ENCODE assay signal across 8 cellular contexts in the genomic region with DNA sequence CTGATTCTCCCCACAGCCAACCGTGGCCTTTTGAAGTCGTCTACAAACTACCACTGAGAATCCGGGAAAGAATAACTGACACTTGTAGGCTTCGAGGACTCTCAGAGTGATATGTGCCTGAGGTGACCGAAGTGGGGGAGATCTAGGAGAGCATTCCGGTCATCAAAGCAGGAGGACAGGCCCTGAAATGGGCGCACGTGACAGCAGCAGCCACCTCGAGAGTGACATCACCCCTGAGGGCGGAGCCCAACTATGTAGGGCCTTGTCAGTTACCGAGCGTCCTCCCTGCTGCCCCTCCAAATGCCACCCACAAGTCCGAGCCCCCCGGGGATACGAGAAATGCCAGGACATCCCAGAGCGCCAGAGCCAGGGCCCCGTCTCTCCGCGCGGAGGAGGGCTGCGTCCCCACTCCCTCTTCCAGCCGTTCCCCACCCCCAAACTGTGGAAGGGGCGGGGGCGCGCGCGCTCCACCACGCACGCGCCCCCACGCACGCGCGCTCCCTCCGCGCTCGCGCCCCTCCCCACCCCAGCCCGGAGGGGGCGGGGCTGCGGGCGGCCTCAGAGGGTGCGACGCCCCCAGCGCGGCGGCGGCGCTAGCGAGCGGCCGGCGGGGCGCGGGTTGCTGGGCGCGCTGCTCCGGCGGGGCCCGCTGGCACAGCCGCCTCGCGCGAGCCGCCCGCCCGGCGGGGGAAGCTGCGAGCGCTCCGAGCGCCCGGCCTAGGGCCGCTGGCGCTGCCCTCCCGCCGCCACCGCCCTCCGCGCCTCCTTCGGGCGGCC. TPM values are rescaled to one million over a fixed set of nuclear protein-coding genes. Genes with fewer than 3 reads are reported as not detected.
DNase-seq lines count a peak whose midpoint lies in the region; ATAC-seq and TF ChIP-seq lines count a peak whose summit lies in the region.

Gene TANC2 (plus strand): TSS at position 587 of the 777 bp plus-strand sequence. CDS start 43,325 bp downstream, outside the sequence.

- peaks cover 15% of the 10 kb centered on the region for H3K4me1 ChIP-seq in HUES6 (ENCODE audit: control insufficient read depth, insufficient read depth, low read length)
- H3K4me1 ChIP-seq in PC-9 (replicated peaks; ENCODE audit: insufficient read depth): peaks cover 42% of the 10 kb centered on the region

- peak within 1 kb of the TSS; percentile 58 for H3K9ac ChIP-seq in HUES6 (ENCODE audit: low read length)

- H3K4me3 ChIP-seq in HUES6 (ENCODE audit: low read depth, low read length) (peak within 1 kb of the TSS; percentile 74), PC-9 (peak within 1 kb of the TSS; percentile 88)

- peak; percentile 86 for ATAC-seq in esophagus mucosa

- POLR2A ChIA-PET in PC-9 (lab: Charles Lee; ENCODE audit: unreplicated experiment): interaction anchor here (0.7 kb wide), 1 partner anchor 246 kb away, joined by 3 read pairs; no protein-coding TSS in a partner anchor

- peaks cover 19% of the 10 kb centered on the region for H4K20me1 ChIP-seq in PC-9 (ENCODE audit: insufficient read depth)

- H3K79me2 ChIP-seq in PC-9 (ENCODE audit: low read depth): peaks cover 44% of the 10 kb centered on the region

- H3K36me3 ChIP-seq in HUES6 (ENCODE audit: control insufficient read depth, insufficient read depth, low read length): no peaks in the 10 kb centered on the region
- peaks cover 10% of the 10 kb centered on the region; the same call in 1 of the 2 replicates for H3K36me3 ChIP-seq in PC-9 (ENCODE audit: low read depth)

- no peaks in the 10 kb centered on the region for H3K9me2 ChIP-seq in PC-9 (ENCODE audit: insufficient read depth)

- peak within 1 kb of the TSS; percentile 94 for H3K4me2 ChIP-seq in PC-9

- peak within 1 kb of the TSS; percentile 85 for H2AFZ ChIP-seq in PC-9

- intact Hi-C loops in PC-9 (cut with micrococcal nuclease; ENCODE audit: unreplicated experiment): loop anchor here (5.0 kb wide), 1 partner anchor 189 kb away; no protein-coding TSS in a partner anchor

- peaks cover 28% of the 10 kb centered on the region for H3K27me3 ChIP-seq in HUES6 (ENCODE audit: control insufficient read depth, insufficient read depth, low read length)
- H3K27me3 ChIP-seq in PC-9 (ENCODE audit: insufficient read depth, low read depth): no peaks in the 10 kb centered on the region

- DNase-seq in AG08395 (ENCODE audit: low spot score) (peak; percentile 94), GM19240 (ENCODE audit: insufficient read length, low spot score) (peak; percentile 9), PC-9 (peak; percentile 63 to 75), mucosa of gallbladder (ENCODE audit: low spot score) (peak; percentile 86)
- DNase-seq in activated T-cell treated with anti-CD3 and anti-CD28 coated beads, Interleukin-2, amount 50 U/mL, for 48 hours: peak; percentile 77 to 84
- peak; percentile 64 to 68 for DNase-seq in stimulated activated CD8-positive, alpha-beta memory T cell treated with anti-CD3 and anti-CD28 coated beads, Interleukin-2, amount 100 ng/mL, for 1 hour (ENCODE audit: low read depth in 2 of 2)

- H3K9me3 ChIP-seq in HUES6 (ENCODE audit: control insufficient read depth, insufficient read depth, low read depth, low read length) (no peaks in the 10 kb centered on the region), PC-9 (ENCODE audit: insufficient read depth, low read depth) (no peaks in the 10 kb centered on the region)

- TF ChIP-seq CTCF in PC-9 (conservative IDR thresholded peaks at IDR 0.05): no peak

- CTCF ChIA-PET in PC-9 (lab: Charles Lee): no interaction called here

- BruUV-seq in PC-9 (replicated peaks; lab: Mats Ljungman, UMichigan): no TSS peak

- no peak within 1 kb of the TSS for H3K27ac ChIP-seq in HUES6 (ENCODE audit: low read depth, low read length)
- H3K27ac ChIP-seq in PC-9: peak within 1 kb of the TSS; percentile 60

- peaks cover 29% of the 10 kb centered on the region; the same call in 1 of the 2 replicates for H3F3A ChIP-seq in PC-9 (ENCODE audit: insufficient read depth, low read depth)

RNA-seq across cellular contexts. Expression of gene TANC2, which starts in this region (rescaled TPM):
- total RNA-seq in PC-9 (2021): 95.8 and 122 TPM in 2 replicates
- total RNA-seq in esophagus mucosa: 28.2 TPM
- 32.4 TPM for total RNA-seq in mucosa of gallbladder

Comparison
In these comparisons a context has a peak if more than half of its experiments do, and no peak if none do; other contexts are left out.
1. DNase-seq: peak in every context shown above with its lines; median percentile 94 in AG08395; 86 in mucosa of gallbladder; 80 in activated T-cell treated with anti-CD3 and anti-CD28 coated beads, Interleukin-2, amount 50 U/mL, for 48 hours; 69 in PC-9; 66 in stimulated activated CD8-positive, alpha-beta memory T cell treated with anti-CD3 and anti-CD28 coated beads, Interleukin-2, amount 100 ng/mL, for 1 hour; 9 in GM19240.